In genomic region chr6:13445005-13445743, GRCh38 we compare ENCODE assay signal across 8 cellular contexts. TPM values are rescaled to one million over a fixed set of nuclear protein-coding genes. Genes with fewer than 3 reads are reported as not detected.
A peak's percentile ranks its signal among the peaks of the same experiment; 100 is the strongest.
DNase-seq lines count a peak whose midpoint lies in the region; ATAC-seq, FAIRE-seq and TF ChIP-seq lines count a peak whose summit lies in the region.

No MANE protein-coding gene starts in this region.

- FAIRE-seq in bronchial epithelial cell (lab: Jason Lieb, UNC) (no peak), H54 (lab: Jason Lieb, UNC) (no peak)

- ATAC-seq in GM21447 (IDR thresholded peaks at IDR 0.05; ENCODE audit: unreplicated experiment) (peak; percentile 64), GM18519 (IDR thresholded peaks at IDR 0.05; ENCODE audit: low FRiP score, unreplicated experiment) (no peak)

- H3K4me3 ChIP-seq in bronchial epithelial cell (ENCODE audit: low read depth, low read length), result no peak overlapping the region

- DNase-seq in NCI-H2171 (lab: John Stamatoyannopoulos, UW) (peak; percentile 96), bronchial epithelial cell (ENCODE audit: low read depth) (peak; percentile 76), mucosa of gallbladder (ENCODE audit: low spot score) (peak; percentile 67), RKO (ENCODE audit: low spot score) (no peak), NCI-H1048 (lab: John Stamatoyannopoulos, UW) (no peak), H54 (ENCODE audit: insufficient read length, low spot score) (no peak)

- H3K36me3 ChIP-seq in bronchial epithelial cell (ENCODE audit: control insufficient read depth, insufficient read depth, low read length), result no peaks in the 10 kb centered on the region

- no peaks in the 10 kb centered on the region for H3K27me3 ChIP-seq in bronchial epithelial cell (ENCODE audit: control insufficient read depth, insufficient read depth, low read length)

- TF ChIP-seq POLR2A in H54 (IDR thresholded peaks at IDR 0.05; ENCODE audit: low read depth, low read length), result no peak

- no peak for TF ChIP-seq CTCF in bronchial epithelial cell (IDR thresholded peaks at IDR 0.05; ENCODE audit: insufficient read depth, low read length, severe bottlenecking)

RNA-seq across cellular contexts. Expression of gene GFOD1, which starts 42.2 kb away (rescaled TPM):
- 16.3 and 20.6 TPM in 2 replicates for total RNA-seq in bronchial epithelial cell
- 17.4 TPM for total RNA-seq in mucosa of gallbladder

Comparison
In these comparisons a context has a peak if more than half of its experiments do, and no peak if none do; other contexts are left out.
1. DNase-seq: peak in NCI-H2171 (single experiment), bronchial epithelial cell (single experiment) and mucosa of gallbladder (single experiment); none in RKO (single experiment), NCI-H1048 (single experiment) and H54 (single experiment).